In the genomic region with DNA sequence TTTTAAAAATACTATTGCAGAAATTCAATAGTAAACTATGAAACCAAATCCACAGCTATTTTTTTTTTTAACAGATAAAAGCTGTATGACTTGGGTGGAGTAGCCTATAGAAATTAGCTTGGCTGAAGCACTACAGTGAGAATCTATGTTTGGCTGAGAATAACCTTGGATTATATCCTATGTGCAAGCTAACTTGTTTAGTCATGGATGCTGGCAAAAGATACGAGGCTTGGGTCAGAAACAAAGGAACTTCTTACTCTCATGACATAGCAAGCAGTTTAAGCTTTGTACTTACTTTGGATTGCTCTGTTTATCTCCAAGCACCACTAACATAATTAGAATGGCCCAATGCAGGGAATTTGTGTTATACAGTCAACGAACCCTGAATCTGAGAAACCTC, we compare ENCODE assay signal across 30 cellular contexts.
"Had no signal": no experiment of that assay in that cellular context is flagged by ENCODE, and none has a peak within 500 bp of the region (broad histone marks: within the 10 kb centered on the region; RNA-seq: fewer than 3 reads in every experiment).

No MANE protein-coding gene starts in this region.

- H3K27ac Mint-ChIP-seq: activated CD4-positive, alpha-beta T cell treated with anti-CD3 and anti-CD28 coated beads for 36 hours; activated naive CD4-positive, alpha-beta T cell treated with anti-CD3 and anti-CD28 coated beads, Interleukin-2, amount 50 U/mL, for 72 hours; activated T-cell treated with anti-CD3 and anti-CD28 coated beads, Interleukin-2, amount 50 U/mL, for 72 hours; brain; naive thymus-derived CD8-positive, alpha-beta T cell; stimulated activated naive B cell treated with anti-CD40 and anti-IgM and Interleukin-4, amounts not matched to agents 10 μg/mL and 1 μg/mL and 100 μg/mL, for 72 hours had no signal

- H3K27me3 ChIP-seq: esophagus squamous epithelium, left lung, pancreas, sigmoid colon, stomach, suprapubic skin, tibial artery had no signal

- H3K4me3 ChIP-seq: esophagus squamous epithelium, left lung, lower lobe of right lung, pancreas, psoas muscle, sigmoid colon, stomach, suprapubic skin, tibial artery had no signal

- DNase-seq: activated CD4-positive, alpha-beta T cell treated with anti-CD3 and anti-CD28 coated beads for 36 hours; activated CD4-positive, CD25-positive, alpha-beta regulatory T cell; activated naive CD4-positive, alpha-beta T cell; activated T-cell treated with anti-CD3 and anti-CD28 coated beads for 4 hours; activated T-cell treated with anti-CD3 and anti-CD28 coated beads, Interleukin-2, amount 50 U/mL, for 72 hours; anterior cingulate cortex; dermis blood vessel endothelial cell; effector CD8-positive, alpha-beta T cell; esophagus squamous epithelium; lower lobe of right lung; mesenchymal stem cell; naive thymus-derived CD8-positive, alpha-beta T cell; nucleus accumbens; pancreas; sigmoid colon; stimulated activated CD4-positive, alpha-beta T cell treated with anti-CD3 and anti-CD28 coated beads, Interleukin-15, amount 100 ng/mL, for 24 hours; stimulated activated CD4-positive, alpha-beta T cell treated with anti-CD3 and anti-CD28 coated beads, Interleukin-2, amount 100 ng/mL, for 24 hours; stimulated activated naive B cell treated with anti-CD40 and anti-IgM and Interleukin-4, amounts not matched to agents 10 μg/mL and 1 μg/mL and 100 μg/mL, for 72 hours; stomach; tibial artery had no signal

- FAIRE-seq: endometrium, frontal cortex, islet of Langerhans, pancreas had no signal

- H3K36me3 Mint-ChIP-seq: brain; stimulated activated naive B cell treated with anti-CD40 and anti-IgM and Interleukin-4, amounts not matched to agents 10 μg/mL and 1 μg/mL and 100 μg/mL, for 72 hours had no signal

- H3K4me3 Mint-ChIP-seq: activated CD4-positive, alpha-beta T cell treated with anti-CD3 and anti-CD28 coated beads for 36 hours; activated T-cell treated with anti-CD3 and anti-CD28 coated beads, Interleukin-2, amount 50 U/mL, for 72 hours; brain; naive thymus-derived CD8-positive, alpha-beta T cell; neural crest cell; stimulated activated naive B cell treated with anti-CD40 and anti-IgM and Interleukin-4, amounts not matched to agents 10 μg/mL and 1 μg/mL and 100 μg/mL, for 72 hours had no signal

- H3K27me3 Mint-ChIP-seq: activated CD4-positive, alpha-beta T cell treated with anti-CD3 and anti-CD28 coated beads for 36 hours; brain; naive thymus-derived CD8-positive, alpha-beta T cell; stimulated activated naive B cell treated with anti-CD40 and anti-IgM and Interleukin-4, amounts not matched to agents 10 μg/mL and 1 μg/mL and 100 μg/mL, for 72 hours had no signal

- ATAC-seq: activated CD4-positive, alpha-beta T cell treated with anti-CD3 and anti-CD28 coated beads for 36 hours; activated naive CD4-positive, alpha-beta T cell treated with anti-CD3 and anti-CD28 coated beads, Interleukin-2, amount 50 U/mL, for 72 hours; activated T-cell treated with anti-CD3 and anti-CD28 coated beads, Interleukin-2, amount 50 U/mL, for 72 hours; left lung; lower lobe of right lung; naive thymus-derived CD8-positive, alpha-beta T cell; pancreas; psoas muscle; stimulated activated naive B cell treated with anti-CD40 and anti-IgM and Interleukin-4, amounts not matched to agents 10 μg/mL and 1 μg/mL and 100 μg/mL, for 72 hours had no signal

- H3K4me1 Mint-ChIP-seq: activated CD4-positive, alpha-beta T cell treated with anti-CD3 and anti-CD28 coated beads for 36 hours; brain; naive thymus-derived CD8-positive, alpha-beta T cell; neural crest cell; stimulated activated naive B cell treated with anti-CD40 and anti-IgM and Interleukin-4, amounts not matched to agents 10 μg/mL and 1 μg/mL and 100 μg/mL, for 72 hours had no signal

- H3K36me3 ChIP-seq: esophagus squamous epithelium, left lung, lower lobe of right lung, pancreas, sigmoid colon, stomach, suprapubic skin, tibial artery had no signal

- H3K27ac ChIP-seq: epithelial cell of prostate, esophagus squamous epithelium, left lung, lower lobe of right lung, pancreas, psoas muscle, sigmoid colon, stomach, suprapubic skin, tibial artery had no signal

- H3K4me1 ChIP-seq: left lung, lower lobe of right lung, pancreas, psoas muscle, sigmoid colon, stomach, suprapubic skin, tibial artery had no signal

- H3K9me3 ChIP-seq: lower lobe of right lung, pancreas, psoas muscle, sigmoid colon, suprapubic skin, tibial artery had no signal
